ENCODE assay signal across 20 cellular contexts in the genomic region with DNA sequence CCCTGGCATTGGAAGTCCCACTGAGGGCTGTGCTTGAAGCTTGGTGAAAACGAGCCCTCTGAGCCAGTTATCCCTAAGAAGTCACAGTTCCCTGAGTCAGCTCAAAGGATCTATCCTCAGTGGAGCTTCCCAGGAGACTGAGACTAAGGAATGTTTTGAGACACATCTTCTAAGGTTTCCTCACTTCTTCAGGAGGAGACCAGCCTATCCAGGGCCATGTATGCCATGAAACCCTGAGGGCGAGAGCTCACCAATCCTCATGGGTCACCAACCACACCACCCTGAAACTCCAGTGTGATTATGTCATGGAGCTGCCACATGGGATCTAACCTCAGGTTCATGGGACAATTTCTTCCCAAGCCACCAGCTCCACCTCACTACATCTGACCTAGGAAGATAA. TPM values are rescaled to one million over a fixed set of nuclear protein-coding genes. Genes with fewer than 3 reads are reported as not detected.
A peak's percentile ranks its signal among the peaks of the same experiment; 100 is the strongest.
DNase-seq lines count a peak whose midpoint lies in the region; ATAC-seq and TF ChIP-seq lines count a peak whose summit lies in the region.
"Had no signal": no experiment of that assay in that cellular context is flagged by ENCODE, and none has a peak within 500 bp of the region (broad histone marks: within the 10 kb centered on the region; RNA-seq: fewer than 3 reads in every experiment).

No MANE protein-coding gene starts in this region.

- no peaks in the 10 kb centered on the region for H3K27me3 ChIP-seq in smooth muscle cell (ENCODE audit: low read depth)
- H3K27me3 ChIP-seq: neutrophil, tibial artery had no signal

- H3K36me3 ChIP-seq in smooth muscle cell (ENCODE audit: low read depth): no peaks in the 10 kb centered on the region
- H3K36me3 ChIP-seq: neutrophil, tibial artery had no signal

- peaks cover 23% of the 10 kb centered on the region for H3K4me1 ChIP-seq in smooth muscle cell (ENCODE audit: low read depth)
- H3K4me1 ChIP-seq: Caco-2 had no signal

- no peak overlapping the region for H2AFZ ChIP-seq in smooth muscle cell (ENCODE audit: low read depth)

- H3K36me3 Mint-ChIP-seq in T-helper 2 cell treated with Interferon-gamma antibody and Interleukin-4, amounts not matched to agents 5 μg/mL and 100 μg/mL, for 36 hours (ENCODE audit: low read depth): no peaks in the 10 kb centered on the region
- H3K36me3 Mint-ChIP-seq in WTC11: no peaks in the 10 kb centered on the region
- no peaks in the 10 kb centered on the region for H3K36me3 Mint-ChIP-seq in glutamatergic neuron (ENCODE audit: unreplicated experiment)
- H3K36me3 Mint-ChIP-seq: activated CD4-positive, alpha-beta memory T cell treated with anti-CD3 and anti-CD28 coated beads for 36 hours had no signal

- peak overlapping the region; percentile 22 for H3K27ac Mint-ChIP-seq in T-helper 2 cell treated with Interferon-gamma antibody and Interleukin-4, amounts not matched to agents 5 μg/mL and 100 μg/mL, for 36 hours
- H3K27ac Mint-ChIP-seq in WTC11 (peak overlapping the region; percentile 82; the same call in 1 of the 2 replicates), glutamatergic neuron (ENCODE audit: unreplicated experiment) (peak overlapping the region; percentile 88)
- H3K27ac Mint-ChIP-seq: activated CD4-positive, alpha-beta memory T cell treated with anti-CD3 and anti-CD28 coated beads for 36 hours had no signal

- no peaks in the 10 kb centered on the region for H4K20me1 ChIP-seq in smooth muscle cell (ENCODE audit: low read depth)

- H3K9me3 Mint-ChIP-seq in T-helper 2 cell treated with Interferon-gamma antibody and Interleukin-4, amounts not matched to agents 5 μg/mL and 100 μg/mL, for 36 hours: no peaks in the 10 kb centered on the region
- H3K9me3 Mint-ChIP-seq in WTC11 (no peaks in the 10 kb centered on the region), glutamatergic neuron (ENCODE audit: unreplicated experiment) (peaks cover 3% of the 10 kb centered on the region)
- H3K9me3 Mint-ChIP-seq: activated CD4-positive, alpha-beta memory T cell treated with anti-CD3 and anti-CD28 coated beads for 36 hours had no signal

- TF ChIP-seq CTCF in WTC11 (IDR thresholded peaks at IDR 0.05) (no peak), glutamatergic neuron (IDR thresholded peaks at IDR 0.05; ENCODE audit: partially characterized antibody, unreplicated experiment) (no peak), smooth muscle cell (IDR thresholded peaks at IDR 0.05; ENCODE audit: borderline replicate concordance, insufficient read depth, poor library complexity, severe bottlenecking) (no peak)

- H3K27me3 Mint-ChIP-seq in T-helper 2 cell treated with Interferon-gamma antibody and Interleukin-4, amounts not matched to agents 5 μg/mL and 100 μg/mL, for 36 hours (ENCODE audit: low read depth): no peaks in the 10 kb centered on the region
- H3K27me3 Mint-ChIP-seq in WTC11 (ENCODE audit: low read depth) (no peaks in the 10 kb centered on the region), glutamatergic neuron (ENCODE audit: unreplicated experiment) (peaks cover 7% of the 10 kb centered on the region)
- H3K27me3 Mint-ChIP-seq: activated CD4-positive, alpha-beta memory T cell treated with anti-CD3 and anti-CD28 coated beads for 36 hours had no signal

- peaks cover 23% of the 10 kb centered on the region for H3K4me1 Mint-ChIP-seq in T-helper 2 cell treated with Interferon-gamma antibody and Interleukin-4, amounts not matched to agents 5 μg/mL and 100 μg/mL, for 36 hours (ENCODE audit: low read depth)
- H3K4me1 Mint-ChIP-seq in WTC11 (peaks cover 28% of the 10 kb centered on the region), glutamatergic neuron (ENCODE audit: low read depth, unreplicated experiment) (peaks cover 17% of the 10 kb centered on the region)

- H3K27ac ChIP-seq in substantia nigra (ENCODE audit: low read depth, low read length, poor library complexity, severe bottlenecking): peak overlapping the region; percentile 91
- H3K27ac ChIP-seq in smooth muscle cell (ENCODE audit: low read depth): no peak overlapping the region
- H3K27ac ChIP-seq: 22Rv1, neutrophil, tibial artery had no signal

- POLR2A ChIA-PET in WTC11 (lab: Charles Lee): no interaction called here

- no peak for ATAC-seq in WTC11
- ATAC-seq in GM21723 (IDR thresholded peaks at IDR 0.05; ENCODE audit: unreplicated experiment): no peak
- ATAC-seq in GM19328 (IDR thresholded peaks at IDR 0.05; ENCODE audit: unreplicated experiment): no peak

- no peak overlapping the region for H3K4me2 ChIP-seq in smooth muscle cell

- H3F3A ChIP-seq in smooth muscle cell (ENCODE audit: low read depth): no peaks in the 10 kb centered on the region

- H3K79me2 ChIP-seq in smooth muscle cell (ENCODE audit: low read depth): no peaks in the 10 kb centered on the region

- CTCF ChIA-PET in WTC11 (lab: Charles Lee): interaction anchor here (0.8 to 1.8 kb wide), 2 partner anchors 24 to 65 kb away, joined by 4 to 6 read pairs; partner anchors contain the start of gene CDC20

- 92% methylated on average over 2 of the region's 2 CpGs for WGBS in smooth muscle cell (ENCODE audit: low lambda C conversion rate)

- no peak overlapping the region for H3K4me3 ChIP-seq in smooth muscle cell
- H3K4me3 ChIP-seq: tibial artery had no signal

- DNase-seq in T-helper 2 cell treated with Interferon-gamma antibody and Interleukin-4, amounts not matched to agents 5 μg/mL and 100 μg/mL, for 36 hours (ENCODE audit: low spot score): no peak
- DNase-seq in T-helper 2 cell (no peak), WTC11 (ENCODE audit: low spot score) (no peak), glutamatergic neuron (no peak), substantia nigra (lab: John Stamatoyannopoulos, UW) (no peak), smooth muscle cell (lab: John Stamatoyannopoulos, UW; ENCODE audit: unreplicated experiment) (no peak)
- DNase-seq: activated CD4-positive, alpha-beta memory T cell treated with anti-CD3 and anti-CD28 coated beads for 36 hours; activated naive CD4-positive, alpha-beta T cell; Caco-2; kidney; NCI-H1105 treated with DMSO at 0.1 percent for 48 hours; SHP77; T-helper 1 cell; tibial artery had no signal

- no peaks in the 10 kb centered on the region for H3K9me3 ChIP-seq in smooth muscle cell (replicated peaks; ENCODE audit: low read depth)
- H3K9me3 ChIP-seq: Caco-2, neutrophil, tibial artery had no signal

- no peak overlapping the region for H3K4me3 Mint-ChIP-seq in T-helper 2 cell treated with Interferon-gamma antibody and Interleukin-4, amounts not matched to agents 5 μg/mL and 100 μg/mL, for 36 hours
- H3K4me3 Mint-ChIP-seq in WTC11: no peak overlapping the region
- peak overlapping the region; percentile 59 for H3K4me3 Mint-ChIP-seq in glutamatergic neuron (ENCODE audit: unreplicated experiment)
- H3K4me3 Mint-ChIP-seq: activated CD4-positive, alpha-beta memory T cell treated with anti-CD3 and anti-CD28 coated beads for 36 hours had no signal

- no peak overlapping the region for H3K9ac ChIP-seq in smooth muscle cell (ENCODE audit: low read depth)

TF ChIP-seq in WTC11, 78 proteins besides CTCF, POLR2A, EP300 and RAD21 (continues in another document):
- TF ChIP-seq ATF2 (CRISPR knock-in tag; IDR thresholded peaks at IDR 0.05; ENCODE audit: borderline replicate concordance, low read depth) (no peak), NR3C1 (CRISPR knock-in tag; conservative IDR thresholded peaks at IDR 0.05; ENCODE audit: low read depth) (no peak), CDX4 (CRISPR knock-in tag; IDR thresholded peaks at IDR 0.05; ENCODE audit: borderline replicate concordance) (no peak)
- TF ChIP-seq, protein P1, sequence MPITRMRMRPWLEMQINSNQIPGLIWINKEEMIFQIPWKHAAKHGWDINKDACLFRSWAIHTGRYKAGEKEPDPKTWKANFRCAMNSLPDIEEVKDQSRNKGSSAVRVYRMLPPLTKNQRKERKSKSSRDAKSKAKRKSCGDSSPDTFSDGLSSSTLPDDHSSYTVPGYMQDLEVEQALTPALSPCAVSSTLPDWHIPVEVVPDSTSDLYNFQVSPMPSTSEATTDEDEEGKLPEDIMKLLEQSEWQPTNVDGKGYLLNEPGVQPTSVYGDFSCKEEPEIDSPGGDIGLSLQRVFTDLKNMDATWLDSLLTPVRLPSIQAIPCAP (CRISPR knock-in tag; IDR thresholded peaks at IDR 0.05): no peak

RNA-seq across cellular contexts. Expression of gene TIE1, which starts 7.6 kb away (rescaled TPM):
- 2.5 to 3.7 TPM (median 2.6 TPM) in 3 replicates for total RNA-seq in WTC11 (2021)
- total RNA-seq in glutamatergic neuron (ENCODE audit: unreplicated experiment): 11.3 TPM
- total RNA-seq in smooth muscle cell: 0.18 and 1.1 TPM in 2 replicates
- polyA plus RNA-seq in smooth muscle cell: 0.73 and 0.91 TPM in 2 replicates
- total RNA-seq: activated CD4-positive, alpha-beta memory T cell treated with anti-CD3 and anti-CD28 coated beads for 36 hours; Caco-2; chondrocyte had no signal

RNA-seq across cellular contexts. Expression of gene C1orf210, which starts 7.8 kb away (rescaled TPM):
- total RNA-seq in WTC11 (2021) (11.7 to 14.0 TPM (median 12.8 TPM) in 3 replicates), glutamatergic neuron (ENCODE audit: unreplicated experiment) (not detected), smooth muscle cell (0.81 and 1.2 TPM in 2 replicates)
- polyA plus RNA-seq in smooth muscle cell: 0.72 and 4.1 TPM in 2 replicates
- total RNA-seq: activated CD4-positive, alpha-beta memory T cell treated with anti-CD3 and anti-CD28 coated beads for 36 hours; chondrocyte; LHCN-M2 had no signal

RNA-seq across cellular contexts. Expression of gene TMEM125, which starts 23.4 kb away (rescaled TPM):
- 21.5 to 27.8 TPM (median 25.1 TPM) in 3 replicates for total RNA-seq in WTC11 (2021)
- total RNA-seq in glutamatergic neuron (ENCODE audit: unreplicated experiment): not detected
- 2.8 and 4.2 TPM in 2 replicates for total RNA-seq in smooth muscle cell
- polyA plus RNA-seq in smooth muscle cell: 1.4 and 3.3 TPM in 2 replicates
- total RNA-seq: chondrocyte, LHCN-M2 had no signal

RNA-seq across cellular contexts. Expression of gene MPL, which starts 44.4 kb away (rescaled TPM):
- total RNA-seq in WTC11 (2021) (0.15 to 0.44 TPM (median 0.21 TPM) in 3 replicates), glutamatergic neuron (ENCODE audit: unreplicated experiment) (not detected), smooth muscle cell (not detected in 2 replicates)
- polyA plus RNA-seq in smooth muscle cell: not detected in 2 replicates
- total RNA-seq: activated CD4-positive, alpha-beta memory T cell treated with anti-CD3 and anti-CD28 coated beads for 36 hours; Caco-2; chondrocyte; LHCN-M2 had no signal

Comparison
In these comparisons a context has a peak if more than half of its experiments do, and no peak if none do; other contexts are left out.
1. H3K27ac Mint-ChIP-seq: peak in every context shown above with its lines; median percentile 88 in glutamatergic neuron; 82 in WTC11; 22 in T-helper 2 cell treated with Interferon-gamma antibody and Interleukin-4, amounts not matched to agents 5 μg/mL and 100 μg/mL, for 36 hours.